Comparison of ENCODE assay signal across 10 cellular contexts in genomic region chr19:46950526-46951235, GRCh38.
DNase-seq lines count a peak whose midpoint lies in the region; ATAC-seq, FAIRE-seq and TF ChIP-seq lines count a peak whose summit lies in the region.
"Had no signal": no experiment of that assay in that cellular context is flagged by ENCODE, and none has a peak within 500 bp of the region (broad histone marks: within the 10 kb centered on the region; RNA-seq: fewer than 3 reads in every experiment).

No MANE protein-coding gene starts in this region.

- no peak for FAIRE-seq in astrocyte (lab: Jason Lieb, UNC)

- peaks cover 31% of the 10 kb centered on the region for H3K36me3 Mint-ChIP-seq in astrocyte (ENCODE audit: low read depth, unreplicated experiment)
- H3K36me3 Mint-ChIP-seq in natural killer cell treated with Interleukin-12 subunit alpha and Interleukin-12 subunit beta and Interleukin-15 and Interleukin-18, amount 100 ng/mL, for 72 hours: no peaks in the 10 kb centered on the region

- H3K4me3 Mint-ChIP-seq in astrocyte (ENCODE audit: unreplicated experiment): no peak overlapping the region
- peak overlapping the region; percentile 61 for H3K4me3 Mint-ChIP-seq in natural killer cell treated with Interleukin-12 subunit alpha and Interleukin-12 subunit beta and Interleukin-15 and Interleukin-18, amount 100 ng/mL, for 72 hours

- H3K4me2 ChIP-seq in BLaER1: peak overlapping the region; percentile 1; the same call in 1 of the 2 replicates
- peak overlapping the region; percentile 45 for H3K4me2 ChIP-seq in astrocyte (ENCODE audit: low read length)

- DNase-seq in KBM-7 (peak; percentile 21), astrocyte (ENCODE audit: low read depth) (no peak), GDM1 (lab: John Stamatoyannopoulos, UW) (no peak), medulla oblongata (ENCODE audit: extremely low spot score) (no peak)
- no peak for DNase-seq in natural killer cell treated with Interleukin-12 subunit alpha and Interleukin-12 subunit beta and Interleukin-15 and Interleukin-18, amount 100 ng/mL, for 72 hours (ENCODE audit: low spot score)
- no peak for DNase-seq in stimulated activated CD4-positive, alpha-beta T cell treated with anti-CD3 and anti-CD28 coated beads, Interleukin-1b, Interleukin-23, amount 100 ng/mL, for 48 hours
- no peak for DNase-seq in effector CD4-positive, alpha-beta T cell
- DNase-seq: activated CD4-positive, alpha-beta T cell treated with anti-CD3 and anti-CD28 coated beads for 1 hour; left cardiac atrium had no signal

- H3K27me3 ChIP-seq in BLaER1 (no peaks in the 10 kb centered on the region), astrocyte (ENCODE audit: insufficient read depth, low read length) (no peaks in the 10 kb centered on the region)

- no peaks in the 10 kb centered on the region for H3K27me3 Mint-ChIP-seq in astrocyte (ENCODE audit: low read depth, unreplicated experiment)
- H3K27me3 Mint-ChIP-seq in natural killer cell treated with Interleukin-12 subunit alpha and Interleukin-12 subunit beta and Interleukin-15 and Interleukin-18, amount 100 ng/mL, for 72 hours: no peaks in the 10 kb centered on the region

- no peak for TF ChIP-seq CTCF in astrocyte (IDR thresholded peaks at IDR 0.05; ENCODE audit: insufficient read depth, low read depth, low read length)

- H3K9me3 ChIP-seq in BLaER1: no peaks in the 10 kb centered on the region
- no peaks in the 10 kb centered on the region for H3K9me3 ChIP-seq in astrocyte (ENCODE audit: insufficient read depth, low read depth, low read length)

- H4K20me1 ChIP-seq in BLaER1 (peaks cover 75% of the 10 kb centered on the region), astrocyte (ENCODE audit: insufficient read depth, low read length) (peaks cover 23% of the 10 kb centered on the region)

- H3K9ac ChIP-seq in BLaER1 (no peak overlapping the region), astrocyte (ENCODE audit: low read length) (peak overlapping the region; percentile 16)

- H3K79me2 ChIP-seq in astrocyte (ENCODE audit: insufficient read depth, low read length): peaks cover 75% of the 10 kb centered on the region

- H2AFZ ChIP-seq in astrocyte (ENCODE audit: low read depth, low read length): no peak overlapping the region

- peaks cover 67% of the 10 kb centered on the region for H3K36me3 ChIP-seq in BLaER1
- H3K36me3 ChIP-seq in astrocyte (ENCODE audit: insufficient read depth, low read length): no peaks in the 10 kb centered on the region

- peaks cover 32% of the 10 kb centered on the region for H3K4me1 Mint-ChIP-seq in astrocyte (ENCODE audit: low read depth, unreplicated experiment)
- peaks cover 52 to 61% of the 10 kb centered on the region in 2 donors for H3K4me1 Mint-ChIP-seq in natural killer cell treated with Interleukin-12 subunit alpha and Interleukin-12 subunit beta and Interleukin-15 and Interleukin-18, amount 100 ng/mL, for 72 hours (ENCODE audit: low read depth in 2 of 2)

- H3K4me3 ChIP-seq in BLaER1: no peak overlapping the region
- no peak overlapping the region for H3K4me3 ChIP-seq in astrocyte (ENCODE audit: insufficient read depth, low read depth, low read length)

- H3K9me3 Mint-ChIP-seq in astrocyte (ENCODE audit: unreplicated experiment): peaks cover 2% of the 10 kb centered on the region
- H3K9me3 Mint-ChIP-seq in natural killer cell treated with Interleukin-12 subunit alpha and Interleukin-12 subunit beta and Interleukin-15 and Interleukin-18, amount 100 ng/mL, for 72 hours: no peaks in the 10 kb centered on the region

- in situ Hi-C loops in KBM-7 (cut with MboI; ENCODE audit: low pct_unique_long_range_greater_than_20kb, low sequenced_read_pairs): no loop called here

- peak; percentile 41 to 51 for ATAC-seq in natural killer cell treated with Interleukin-12 subunit alpha and Interleukin-12 subunit beta and Interleukin-15 and Interleukin-18, amount 100 ng/mL, for 72 hours

- no peak overlapping the region for H3K27ac Mint-ChIP-seq in astrocyte (ENCODE audit: unreplicated experiment)
- peak overlapping the region; percentile 79 to 84 for H3K27ac Mint-ChIP-seq in natural killer cell treated with Interleukin-12 subunit alpha and Interleukin-12 subunit beta and Interleukin-15 and Interleukin-18, amount 100 ng/mL, for 72 hours

- no peak overlapping the region for H3K27ac ChIP-seq in BLaER1
- peak overlapping the region; percentile 14 for H3K27ac ChIP-seq in astrocyte (ENCODE audit: low read depth, low read length)

- H3K4me1 ChIP-seq in BLaER1 (peaks cover 40% of the 10 kb centered on the region), astrocyte (ENCODE audit: insufficient read depth, low read length) (peaks cover 29% of the 10 kb centered on the region)
